Comparison of ENCODE assay signal across 20 cellular contexts in genomic region chrX:1609311-1609710, GRCh38. TPM values are rescaled to one million over a fixed set of nuclear protein-coding genes. Genes with fewer than 3 reads are reported as not detected.
"Had no signal": no experiment of that assay in that cellular context is flagged by ENCODE, and none has a peak within 500 bp of the region (broad histone marks: within the 10 kb centered on the region; RNA-seq: fewer than 3 reads in every experiment).

No MANE protein-coding gene starts in this region.

- FAIRE-seq: endometrium had no signal

- ATAC-seq: activated CD4-positive, alpha-beta T cell treated with anti-CD3 and anti-CD28 coated beads for 36 hours; activated CD8-positive, alpha-beta T cell treated with anti-CD3 and anti-CD28 coated beads for 36 hours had no signal

- H3K9me3 Mint-ChIP-seq: activated CD8-positive, alpha-beta T cell treated with anti-CD3 and anti-CD28 coated beads for 36 hours; activated T-helper 2 cell treated with anti-CD3 and anti-CD28 coated beads, Interferon-gamma antibody, Interleukin-2, Interleukin-4, amounts not matched to agents 10 μg/mL and 5 μg/mL and 100 μg/mL, durations not matched to agents 14 hours and 24 hours and 36 hours; naive B cell had no signal

- H3K27me3 ChIP-seq: breast epithelium, right lobe of liver, suprapubic skin had no signal

- H3K4me3 Mint-ChIP-seq: activated CD4-positive, alpha-beta T cell treated with anti-CD3 and anti-CD28 coated beads for 36 hours; activated CD8-positive, alpha-beta T cell treated with anti-CD3 and anti-CD28 coated beads for 36 hours; activated naive CD8-positive, alpha-beta T cell had no signal

- H3K27ac ChIP-seq: prostate gland, right lobe of liver, suprapubic skin, WERI-Rb-1 had no signal

- H3K27ac Mint-ChIP-seq: activated CD4-positive, alpha-beta T cell treated with anti-CD3 and anti-CD28 coated beads for 36 hours; activated CD8-positive, alpha-beta T cell treated with anti-CD3 and anti-CD28 coated beads for 36 hours; activated naive CD8-positive, alpha-beta T cell; activated T-helper 2 cell treated with anti-CD3 and anti-CD28 coated beads, Interferon-gamma antibody, Interleukin-2, Interleukin-4, amounts not matched to agents 10 μg/mL and 5 μg/mL and 100 μg/mL, durations not matched to agents 14 hours and 24 hours and 36 hours had no signal

- H3K4me1 Mint-ChIP-seq: activated CD4-positive, alpha-beta T cell treated with anti-CD3 and anti-CD28 coated beads for 36 hours had no signal

- H3K4me1 ChIP-seq: breast epithelium, prostate gland, right lobe of liver, suprapubic skin had no signal

- DNase-seq: activated CD4-positive, alpha-beta T cell treated with anti-CD3 and anti-CD28 coated beads for 36 hours; activated CD8-positive, alpha-beta memory T cell treated with anti-CD3 and anti-CD28 coated beads, Interleukin-2, amount 50 U/mL, for 4 hours; activated CD8-positive, alpha-beta T cell treated with anti-CD3 and anti-CD28 coated beads for 36 hours; anterior cingulate cortex; hippocampal formation; naive B cell; occipital lobe; right lobe of liver; stimulated activated naive CD4-positive, alpha-beta T cell; T1000; WERI-Rb-1 had no signal

- H3K36me3 ChIP-seq: breast epithelium, prostate gland, right lobe of liver had no signal

- H3K36me3 Mint-ChIP-seq: activated naive CD8-positive, alpha-beta T cell had no signal

- H3K4me3 ChIP-seq: prostate gland, right lobe of liver, suprapubic skin had no signal

- H3K27me3 Mint-ChIP-seq: activated CD4-positive, alpha-beta T cell treated with anti-CD3 and anti-CD28 coated beads for 36 hours; activated CD8-positive, alpha-beta T cell treated with anti-CD3 and anti-CD28 coated beads for 36 hours; activated naive CD8-positive, alpha-beta T cell; naive B cell had no signal

- H3K9me3 ChIP-seq: breast epithelium, prostate gland, right lobe of liver, suprapubic skin had no signal

RNA-seq across cellular contexts. Expression of gene ASMT, which starts 5.5 kb away (rescaled TPM):
- total RNA-seq: activated T-helper 2 cell treated with anti-CD3 and anti-CD28 coated beads, Interferon-gamma antibody, Interleukin-2, Interleukin-4, amounts not matched to agents 10 μg/mL and 5 μg/mL and 100 μg/mL, durations not matched to agents 14 hours and 24 hours and 36 hours; breast epithelium; esophagus mucosa; glomerular endothelial cell; lung microvascular endothelial cell had no signal
